In the genomic region with DNA sequence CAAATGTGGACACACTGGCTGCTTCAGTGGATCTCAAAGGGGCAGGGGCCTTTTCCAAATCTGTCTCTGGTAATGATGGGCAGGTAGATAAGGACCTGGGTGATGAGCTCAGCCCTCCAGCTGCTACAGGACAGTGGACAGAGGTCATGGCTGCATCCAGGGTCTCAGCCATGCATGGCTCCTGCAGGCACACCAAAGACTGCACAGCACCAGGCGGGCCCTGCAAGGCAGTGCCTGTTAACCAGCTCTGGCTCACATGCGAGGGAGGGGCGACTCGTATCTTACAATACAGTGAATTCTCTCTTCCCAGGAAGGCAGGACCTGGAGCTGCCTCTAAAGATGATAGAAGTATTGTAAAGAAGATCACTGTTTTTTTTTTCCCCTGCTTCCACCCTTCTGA, we compare ENCODE assay signal across 16 cellular contexts. TPM values are rescaled to one million over a fixed set of nuclear protein-coding genes. Genes with fewer than 3 reads are reported as not detected.
DNase-seq lines count a peak whose midpoint lies in the region; ATAC-seq and TF ChIP-seq lines count a peak whose summit lies in the region.
"Had no signal": no experiment of that assay in that cellular context is flagged by ENCODE, and none has a peak within 500 bp of the region (broad histone marks: within the 10 kb centered on the region; RNA-seq: fewer than 3 reads in every experiment).

No MANE protein-coding gene starts in this region.

- peak overlapping the region; percentile 99 for H3K27ac Mint-ChIP-seq in activated naive CD8-positive, alpha-beta T cell
- H3K27ac Mint-ChIP-seq in activated naive CD8-positive, alpha-beta T cell treated with anti-CD3 and anti-CD28 coated beads, Interleukin-2, amount 50 U/mL, for 24 hours, result no peak overlapping the region
- H3K27ac Mint-ChIP-seq in activated naive CD8-positive, alpha-beta T cell treated with anti-CD3 and anti-CD28 coated beads for 36 hours, result peak overlapping the region; percentile 58

- H3K79me2 ChIP-seq in DND-41 (ENCODE audit: insufficient read depth, low read length), result peaks cover 51% of the 10 kb centered on the region

- H3K4me3 ChIP-seq in DND-41 (ENCODE audit: low read depth in 1 of 2, low read length in 2 of 2) (no peak overlapping the region), sigmoid colon (no peak overlapping the region)
- H3K4me3 ChIP-seq: HAP-1, Peyer's patch had no signal

- H2AFZ ChIP-seq in DND-41 (ENCODE audit: low read depth, low read length), result no peak overlapping the region

- H3K4me1 Mint-ChIP-seq in activated naive CD8-positive, alpha-beta T cell (ENCODE audit: low read depth), result peaks cover 59% of the 10 kb centered on the region
- peaks cover 46% of the 10 kb centered on the region for H3K4me1 Mint-ChIP-seq in activated naive CD8-positive, alpha-beta T cell treated with anti-CD3 and anti-CD28 coated beads, Interleukin-2, amount 50 U/mL, for 24 hours
- H3K4me1 Mint-ChIP-seq in activated naive CD8-positive, alpha-beta T cell treated with anti-CD3 and anti-CD28 coated beads for 36 hours, result peaks cover 58% of the 10 kb centered on the region

- CTCF ChIA-PET in HEK293T (lab: Yijun Ruan, JAX), result no interaction called here

- H3K27ac ChIP-seq in DND-41 (ENCODE audit: low read length) (0 out of 2 replicates have a peak overlapping the region, but pooled peaks have one; percentile 13), sigmoid colon (peak overlapping the region in 3 of 4 donors; percentile 16 to 71 (median 26))
- H3K27ac ChIP-seq: Peyer's patch had no signal

- intact Hi-C loops in sigmoid colon (cut with DNase I), result no loop called here

- peaks cover 11% of the 10 kb centered on the region for H3K4me1 ChIP-seq in DND-41 (ENCODE audit: insufficient read depth, low read length)
- H3K4me1 ChIP-seq in sigmoid colon, result peaks cover 0 to 14% (median 3%) of the 10 kb centered on the region in 4 donors

- H4K20me1 ChIP-seq in DND-41 (ENCODE audit: insufficient read depth, low read length), result no peaks in the 10 kb centered on the region

- peaks cover 87% of the 10 kb centered on the region for H3K36me3 ChIP-seq in DND-41 (ENCODE audit: insufficient read depth, low read length)
- H3K36me3 ChIP-seq in sigmoid colon, result peaks cover 0 to 18% (median 2%) of the 10 kb centered on the region in 4 donors

- TF ChIP-seq CTCF in DND-41 (IDR thresholded peaks at IDR 0.05; ENCODE audit: borderline replicate concordance, extremely low read depth, low read length, poor library complexity, severe bottlenecking) (no peak), sigmoid colon (IDR thresholded peaks at IDR 0.05) (no peak)

- WGBS in sigmoid colon, 2 donors, result 90 to 93% methylated on average over 4 of the region's 4 CpGs

- no peak overlapping the region for H3K4me2 ChIP-seq in DND-41 (ENCODE audit: insufficient read depth, low read length)

- no peaks in the 10 kb centered on the region for H3K9me3 ChIP-seq in DND-41 (ENCODE audit: insufficient read depth, low read length, severe bottlenecking)
- H3K9me3 ChIP-seq in sigmoid colon, result no peaks in the 10 kb centered on the region
- H3K9me3 ChIP-seq: HAP-1, Peyer's patch had no signal

- no peaks in the 10 kb centered on the region for H3K27me3 Mint-ChIP-seq in activated naive CD8-positive, alpha-beta T cell
- no peaks in the 10 kb centered on the region for H3K27me3 Mint-ChIP-seq in activated naive CD8-positive, alpha-beta T cell treated with anti-CD3 and anti-CD28 coated beads, Interleukin-2, amount 50 U/mL, for 24 hours
- H3K27me3 Mint-ChIP-seq in activated naive CD8-positive, alpha-beta T cell treated with anti-CD3 and anti-CD28 coated beads for 36 hours, result no peaks in the 10 kb centered on the region

- H3K9ac ChIP-seq in DND-41 (ENCODE audit: low read depth, low read length), result no peak overlapping the region

- POLR2A ChIA-PET in HEK293T (lab: Yijun Ruan, JAX), result no interaction called here

- H3K27me3 ChIP-seq in DND-41 (ENCODE audit: insufficient read depth, low read length, poor library complexity) (no peaks in the 10 kb centered on the region), sigmoid colon (no peaks in the 10 kb centered on the region)
- H3K27me3 ChIP-seq: Peyer's patch had no signal

- H3K9me3 Mint-ChIP-seq in activated naive CD8-positive, alpha-beta T cell (ENCODE audit: low read depth), result no peaks in the 10 kb centered on the region
- no peaks in the 10 kb centered on the region for H3K9me3 Mint-ChIP-seq in activated naive CD8-positive, alpha-beta T cell treated with anti-CD3 and anti-CD28 coated beads, Interleukin-2, amount 50 U/mL, for 24 hours
- no peaks in the 10 kb centered on the region for H3K9me3 Mint-ChIP-seq in activated naive CD8-positive, alpha-beta T cell treated with anti-CD3 and anti-CD28 coated beads for 36 hours

- TF ChIP-seq POLR2A in sigmoid colon (IDR thresholded peaks at IDR 0.05), result no peak

- H3K4me3 Mint-ChIP-seq in activated naive CD8-positive, alpha-beta T cell, result no peak overlapping the region
- no peak overlapping the region for H3K4me3 Mint-ChIP-seq in activated naive CD8-positive, alpha-beta T cell treated with anti-CD3 and anti-CD28 coated beads, Interleukin-2, amount 50 U/mL, for 24 hours
- no peak overlapping the region for H3K4me3 Mint-ChIP-seq in activated naive CD8-positive, alpha-beta T cell treated with anti-CD3 and anti-CD28 coated beads for 36 hours

- TF ChIP-seq EP300 in sigmoid colon (IDR thresholded peaks at IDR 0.05), result no peak

- DNase-seq in activated naive CD8-positive, alpha-beta T cell treated with anti-CD3 and anti-CD28 coated beads, Interleukin-2, amount 50 U/mL, for 24 hours, result no peak
- DNase-seq in DND-41 (peak; percentile 1), sigmoid colon (no peak), HEK293T (ENCODE audit: extremely low spot score) (no peak), NCI-H1694 treated with DMSO at 0.1 percent for 48 hours (lab: John Stamatoyannopoulos, UW) (no peak), RKO (ENCODE audit: low spot score) (no peak)
- DNase-seq in activated naive CD8-positive, alpha-beta T cell treated with anti-CD3 and anti-CD28 coated beads for 36 hours, result no peak
- DNase-seq: ACHN, Karpas-422, NCI-H2029, NCI-H2171 treated with DMSO at 0.1 percent for 48 hours, NCI-H82, Peyer's patch, SHP77 treated with DMSO at 0.1 percent for 48 hours had no signal

- H3K36me3 Mint-ChIP-seq in activated naive CD8-positive, alpha-beta T cell, result peaks cover 9% of the 10 kb centered on the region
- peaks cover 57% of the 10 kb centered on the region for H3K36me3 Mint-ChIP-seq in activated naive CD8-positive, alpha-beta T cell treated with anti-CD3 and anti-CD28 coated beads, Interleukin-2, amount 50 U/mL, for 24 hours (ENCODE audit: low read depth)
- H3K36me3 Mint-ChIP-seq in activated naive CD8-positive, alpha-beta T cell treated with anti-CD3 and anti-CD28 coated beads for 36 hours, result peaks cover 32% of the 10 kb centered on the region

- ATAC-seq in activated naive CD8-positive, alpha-beta T cell treated with anti-CD3 and anti-CD28 coated beads, Interleukin-2, amount 50 U/mL, for 24 hours, result no peak
- no peak for ATAC-seq in DND-41 (ENCODE audit: insufficient read depth, low read depth)

TF ChIP-seq in HEK293T, 16 proteins besides CTCF, POLR2A, EP300 and RAD21:
- TF ChIP-seq ZNF384 (IDR thresholded peaks at IDR 0.05) (no peak), BHLHE40 (IDR thresholded peaks at IDR 0.05; ENCODE audit: borderline replicate concordance) (no peak), HDGF (IDR thresholded peaks at IDR 0.05; ENCODE audit: borderline replicate concordance) (no peak), SP1 (IDR thresholded peaks at IDR 0.05) (no peak), ELF4 (IDR thresholded peaks at IDR 0.05) (no peak), L3MBTL2 (conservative IDR thresholded peaks at IDR 0.05) (no peak)

RNA-seq across cellular contexts. Expression of a gene that starts 58.7 kb away (rescaled TPM):
- 10 to 100 TPM; 37.9 to 41.8 TPM for total RNA-seq in activated naive CD8-positive, alpha-beta T cell treated with anti-CD3 and anti-CD28 coated beads for 36 hours
- 10 to 100 TPM; 11.3 to 17.5 (median 12.2) TPM for total RNA-seq in sigmoid colon
- polyA plus RNA-seq in sigmoid colon, result 10 to 100 TPM; 14.4 to 23.1 (median 18.2) TPM

RNA-seq across cellular contexts. Expression of a gene that starts 59.0 kb away (rescaled TPM):
- total RNA-seq in activated naive CD8-positive, alpha-beta T cell treated with anti-CD3 and anti-CD28 coated beads for 36 hours, result 10 to 100 TPM; 28.2 to 28.7 TPM
- 10 to 100 TPM; 23.7 to 28.8 (median 25.7) TPM for total RNA-seq in sigmoid colon
- polyA plus RNA-seq in sigmoid colon, result 10 to 100 TPM; 14.6 to 30.1 (median 23.4) TPM
